8 cellular contexts compared by ENCODE assay signal in the genomic region with DNA sequence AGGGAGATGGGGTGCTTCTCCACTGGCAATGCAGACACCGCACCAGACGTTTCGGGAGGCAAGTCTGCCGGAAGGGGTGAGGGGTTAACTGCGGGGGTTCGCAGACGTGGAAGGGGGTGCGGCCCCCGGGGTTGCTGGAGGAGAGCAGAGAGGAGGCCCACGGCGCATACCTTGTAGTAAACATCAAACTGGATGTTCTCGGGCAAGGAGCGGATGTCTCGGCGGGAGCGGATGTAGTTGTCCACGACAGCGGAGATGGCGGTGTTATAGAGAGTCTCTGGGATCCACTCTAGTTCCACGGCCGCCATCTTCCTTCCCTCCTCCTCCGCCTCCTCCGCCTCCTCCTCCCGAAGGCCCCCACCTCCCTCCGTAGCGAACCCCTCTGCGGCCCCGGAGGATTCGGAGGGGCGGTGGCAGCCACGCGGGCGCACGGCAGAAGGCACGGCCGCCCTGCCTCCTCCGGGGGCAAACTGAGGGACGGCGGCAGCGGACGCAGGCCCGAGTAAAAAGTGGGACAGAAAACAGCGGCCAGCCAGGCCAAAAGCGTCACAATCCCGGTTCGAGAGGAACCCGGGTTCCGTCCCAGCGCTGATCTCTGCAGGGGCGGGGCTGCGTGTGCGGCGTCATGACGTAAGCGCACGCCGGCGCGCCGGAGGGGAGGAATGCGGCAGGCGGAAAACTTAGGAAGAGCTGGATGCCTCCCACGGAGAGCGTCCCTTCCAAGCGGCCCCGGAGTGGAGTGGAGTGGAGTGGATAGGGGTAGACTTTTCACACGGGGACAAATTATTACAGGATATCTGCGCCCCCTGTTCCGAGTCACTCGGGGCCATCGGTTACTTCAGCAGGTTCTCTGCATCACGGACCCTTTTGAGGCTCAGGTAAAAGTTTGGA. TPM values are rescaled to one million over a fixed set of nuclear protein-coding genes. Genes with fewer than 3 reads are reported as not detected.
DNase-seq lines count a peak whose midpoint lies in the region; ATAC-seq lines count a peak whose summit lies in the region.

A gene with protein sequence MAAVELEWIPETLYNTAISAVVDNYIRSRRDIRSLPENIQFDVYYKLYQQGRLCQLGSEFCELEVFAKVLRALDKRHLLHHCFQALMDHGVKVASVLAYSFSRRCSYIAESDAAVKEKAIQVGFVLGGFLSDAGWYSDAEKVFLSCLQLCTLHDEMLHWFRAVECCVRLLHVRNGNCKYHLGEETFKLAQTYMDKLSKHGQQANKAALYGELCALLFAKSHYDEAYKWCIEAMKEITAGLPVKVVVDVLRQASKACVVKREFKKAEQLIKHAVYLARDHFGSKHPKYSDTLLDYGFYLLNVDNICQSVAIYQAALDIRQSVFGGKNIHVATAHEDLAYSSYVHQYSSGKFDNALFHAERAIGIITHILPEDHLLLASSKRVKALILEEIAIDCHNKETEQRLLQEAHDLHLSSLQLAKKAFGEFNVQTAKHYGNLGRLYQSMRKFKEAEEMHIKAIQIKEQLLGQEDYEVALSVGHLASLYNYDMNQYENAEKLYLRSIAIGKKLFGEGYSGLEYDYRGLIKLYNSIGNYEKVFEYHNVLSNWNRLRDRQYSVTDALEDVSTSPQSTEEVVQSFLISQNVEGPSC (minus strand): TSS at position 619 of the 891 bp plus-strand sequence. CDS start 311 bp downstream, at position 308.

- ATAC-seq in HG03439 (IDR thresholded peaks at IDR 0.05; ENCODE audit: unreplicated experiment) (peak; percentile 88), left lobe of liver (peak; percentile 97)

- DNase-seq in Ammon's horn (ENCODE audit: low spot score) (peak; percentile 96), GM19238 (ENCODE audit: insufficient read length, low spot score) (peak; percentile 63), NCI-H524 (lab: John Stamatoyannopoulos, UW) (peak; percentile 65 to 81), cortex of kidney (lab: John Stamatoyannopoulos, UW) (peak; percentile 83), left lobe of liver (ENCODE audit: low spot score) (peak; percentile 90)
- peak; percentile 63 for DNase-seq in activated CD4-positive, alpha-beta T cell treated with anti-CD3 and anti-CD28 coated beads, Interleukin-2, amount 50 U/mL, for 1 hour
- DNase-seq in stimulated activated CD4-positive, alpha-beta T cell treated with anti-CD3 and anti-CD28 coated beads, Interleukin-2, amount 100 ng/mL, for 4 hours (ENCODE audit: low read depth): peak; percentile 52

RNA-seq across cellular contexts. Expression of the gene that starts here (rescaled TPM):
- 13.6 TPM for total RNA-seq in left lobe of liver

Comparison
In these comparisons a context has a peak if more than half of its experiments do, and no peak if none do; other contexts are left out.
1. Peak in every context shown above with its lines: DNase-seq and ATAC-seq.